Comparison of ENCODE assay signal across 1 cellular context in genomic region chr10:70352401-70353097, GRCh38.
TF ChIP-seq lines count a peak whose summit lies in the region.

No MANE protein-coding gene starts in this region.

TF ChIP-seq in HepG2, 621 proteins besides CTCF, POLR2A, EP300 and RAD21 (continued from another document and continues in another):
- TF ChIP-seq, protein P1, sequence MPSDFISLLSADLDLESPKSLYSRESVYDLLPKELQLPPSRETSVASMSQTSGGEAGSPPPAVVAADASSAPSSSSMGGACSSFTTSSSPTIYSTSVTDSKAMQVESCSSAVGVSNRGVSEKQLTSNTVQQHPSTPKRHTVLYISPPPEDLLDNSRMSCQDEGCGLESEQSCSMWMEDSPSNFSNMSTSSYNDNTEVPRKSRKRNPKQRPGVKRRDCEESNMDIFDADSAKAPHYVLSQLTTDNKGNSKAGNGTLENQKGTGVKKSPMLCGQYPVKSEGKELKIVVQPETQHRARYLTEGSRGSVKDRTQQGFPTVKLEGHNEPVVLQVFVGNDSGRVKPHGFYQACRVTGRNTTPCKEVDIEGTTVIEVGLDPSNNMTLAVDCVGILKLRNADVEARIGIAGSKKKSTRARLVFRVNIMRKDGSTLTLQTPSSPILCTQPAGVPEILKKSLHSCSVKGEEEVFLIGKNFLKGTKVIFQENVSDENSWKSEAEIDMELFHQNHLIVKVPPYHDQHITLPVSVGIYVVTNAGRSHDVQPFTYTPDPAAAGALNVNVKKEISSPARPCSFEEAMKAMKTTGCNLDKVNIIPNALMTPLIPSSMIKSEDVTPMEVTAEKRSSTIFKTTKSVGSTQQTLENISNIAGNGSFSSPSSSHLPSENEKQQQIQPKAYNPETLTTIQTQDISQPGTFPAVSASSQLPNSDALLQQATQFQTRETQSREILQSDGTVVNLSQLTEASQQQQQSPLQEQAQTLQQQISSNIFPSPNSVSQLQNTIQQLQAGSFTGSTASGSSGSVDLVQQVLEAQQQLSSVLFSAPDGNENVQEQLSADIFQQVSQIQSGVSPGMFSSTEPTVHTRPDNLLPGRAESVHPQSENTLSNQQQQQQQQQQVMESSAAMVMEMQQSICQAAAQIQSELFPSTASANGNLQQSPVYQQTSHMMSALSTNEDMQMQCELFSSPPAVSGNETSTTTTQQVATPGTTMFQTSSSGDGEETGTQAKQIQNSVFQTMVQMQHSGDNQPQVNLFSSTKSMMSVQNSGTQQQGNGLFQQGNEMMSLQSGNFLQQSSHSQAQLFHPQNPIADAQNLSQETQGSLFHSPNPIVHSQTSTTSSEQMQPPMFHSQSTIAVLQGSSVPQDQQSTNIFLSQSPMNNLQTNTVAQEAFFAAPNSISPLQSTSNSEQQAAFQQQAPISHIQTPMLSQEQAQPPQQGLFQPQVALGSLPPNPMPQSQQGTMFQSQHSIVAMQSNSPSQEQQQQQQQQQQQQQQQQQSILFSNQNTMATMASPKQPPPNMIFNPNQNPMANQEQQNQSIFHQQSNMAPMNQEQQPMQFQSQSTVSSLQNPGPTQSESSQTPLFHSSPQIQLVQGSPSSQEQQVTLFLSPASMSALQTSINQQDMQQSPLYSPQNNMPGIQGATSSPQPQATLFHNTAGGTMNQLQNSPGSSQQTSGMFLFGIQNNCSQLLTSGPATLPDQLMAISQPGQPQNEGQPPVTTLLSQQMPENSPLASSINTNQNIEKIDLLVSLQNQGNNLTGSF (CRISPR knock-in tag; IDR thresholded peaks at IDR 0.05): no peak
- no peak for TF ChIP-seq ZNF792 (CRISPR knock-in tag; IDR thresholded peaks at IDR 0.05)
- TF ChIP-seq ZNF543 (CRISPR knock-in tag; IDR thresholded peaks at IDR 0.05): 0 out of 2 replicates have a peak, but pooled peaks have one; percentile 25
- no peak for TF ChIP-seq FOXC1 (CRISPR knock-in tag; IDR thresholded peaks at IDR 0.05; ENCODE audit: borderline replicate concordance)
- TF ChIP-seq E2F2 (CRISPR knock-in tag; IDR thresholded peaks at IDR 0.05; ENCODE audit: borderline replicate concordance): no peak
- TF ChIP-seq ZBTB7B (CRISPR knock-in tag; IDR thresholded peaks at IDR 0.05): peak; percentile 53; the same call in 1 of the 2 replicates
- TF ChIP-seq, protein P2, sequence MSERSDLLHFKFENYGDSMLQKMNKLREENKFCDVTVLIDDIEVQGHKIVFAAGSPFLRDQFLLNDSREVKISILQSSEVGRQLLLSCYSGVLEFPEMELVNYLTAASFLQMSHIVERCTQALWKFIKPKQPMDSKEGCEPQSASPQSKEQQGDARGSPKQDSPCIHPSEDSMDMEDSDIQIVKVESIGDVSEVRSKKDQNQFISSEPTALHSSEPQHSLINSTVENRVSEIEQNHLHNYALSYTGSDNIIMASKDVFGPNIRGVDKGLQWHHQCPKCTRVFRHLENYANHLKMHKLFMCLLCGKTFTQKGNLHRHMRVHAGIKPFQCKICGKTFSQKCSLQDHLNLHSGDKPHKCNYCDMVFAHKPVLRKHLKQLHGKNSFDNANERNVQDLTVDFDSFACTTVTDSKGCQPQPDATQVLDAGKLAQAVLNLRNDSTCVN (CRISPR knock-in tag; IDR thresholded peaks at IDR 0.05; ENCODE audit: borderline replicate concordance): no peak
- TF ChIP-seq ZNF441 (CRISPR knock-in tag; IDR thresholded peaks at IDR 0.05; ENCODE audit: borderline replicate concordance): no peak; the same call in 1 of the 2 replicates
- TF ChIP-seq ZNF710 (CRISPR knock-in tag; IDR thresholded peaks at IDR 0.05; ENCODE audit: borderline replicate concordance): peak; percentile 34; the same call in 1 of the 2 replicates
- no peak for TF ChIP-seq ZNF484 (CRISPR knock-in tag; IDR thresholded peaks at IDR 0.05; ENCODE audit: borderline replicate concordance, low read depth)
- peak; percentile 61; the same call in 1 of the 2 replicates for TF ChIP-seq ZNF609 (CRISPR knock-in tag; IDR thresholded peaks at IDR 0.05; ENCODE audit: borderline replicate concordance)
- TF ChIP-seq NCOA2 (CRISPR knock-in tag; IDR thresholded peaks at IDR 0.05): peak; percentile 85
- TF ChIP-seq, protein P3, sequence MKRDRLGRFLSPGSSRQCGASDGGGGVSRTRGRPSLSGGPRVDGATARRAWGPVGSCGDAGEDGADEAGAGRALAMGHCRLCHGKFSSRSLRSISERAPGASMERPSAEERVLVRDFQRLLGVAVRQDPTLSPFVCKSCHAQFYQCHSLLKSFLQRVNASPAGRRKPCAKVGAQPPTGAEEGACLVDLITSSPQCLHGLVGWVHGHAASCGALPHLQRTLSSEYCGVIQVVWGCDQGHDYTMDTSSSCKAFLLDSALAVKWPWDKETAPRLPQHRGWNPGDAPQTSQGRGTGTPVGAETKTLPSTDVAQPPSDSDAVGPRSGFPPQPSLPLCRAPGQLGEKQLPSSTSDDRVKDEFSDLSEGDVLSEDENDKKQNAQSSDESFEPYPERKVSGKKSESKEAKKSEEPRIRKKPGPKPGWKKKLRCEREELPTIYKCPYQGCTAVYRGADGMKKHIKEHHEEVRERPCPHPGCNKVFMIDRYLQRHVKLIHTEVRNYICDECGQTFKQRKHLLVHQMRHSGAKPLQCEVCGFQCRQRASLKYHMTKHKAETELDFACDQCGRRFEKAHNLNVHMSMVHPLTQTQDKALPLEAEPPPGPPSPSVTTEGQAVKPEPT (CRISPR knock-in tag; IDR thresholded peaks at IDR 0.05; ENCODE audit: low read depth): no peak
- peak; percentile 56 for TF ChIP-seq ZMYM4 (CRISPR knock-in tag; IDR thresholded peaks at IDR 0.05)
- no peak for TF ChIP-seq HOXA7 (CRISPR knock-in tag; IDR thresholded peaks at IDR 0.05)
- peak; percentile 53; the same call in 1 of the 2 replicates for TF ChIP-seq TFAP4 (IDR thresholded peaks at IDR 0.05; ENCODE audit: borderline replicate concordance, low read depth)
- TF ChIP-seq HMG20A (CRISPR knock-in tag; IDR thresholded peaks at IDR 0.05; ENCODE audit: borderline replicate concordance): peak; percentile 39; the same call in 1 of the 2 replicates
- TF ChIP-seq HOXA3 (CRISPR knock-in tag; IDR thresholded peaks at IDR 0.05): peak; percentile 54; the same call in 1 of the 2 replicates
- no peak for TF ChIP-seq ZKSCAN1 (IDR thresholded peaks at IDR 0.05; ENCODE audit: low read length)
- TF ChIP-seq SMAD3 (CRISPR knock-in tag; IDR thresholded peaks at IDR 0.05): peak; percentile 64; the same call in 1 of the 2 replicates
- peak; percentile 47; the same call in 1 of the 2 replicates for TF ChIP-seq KDM5A (IDR thresholded peaks at IDR 0.05; ENCODE audit: borderline replicate concordance, low read length)
- TF ChIP-seq CBX1 (IDR thresholded peaks at IDR 0.05; ENCODE audit: low read depth): no peak
- TF ChIP-seq ETV6 (CRISPR knock-in tag; conservative IDR thresholded peaks at IDR 0.05): no peak
- TF ChIP-seq KLF16 (CRISPR knock-in tag; IDR thresholded peaks at IDR 0.05): peak in 1 of 2 experiments; percentile 38; a peak in 1 of 4 replicates
- TF ChIP-seq NFATC3 (CRISPR knock-in tag; IDR thresholded peaks at IDR 0.05): no peak
- TF ChIP-seq ZNF879 (CRISPR knock-in tag; IDR thresholded peaks at IDR 0.05): no peak
- TF ChIP-seq ONECUT2 (CRISPR knock-in tag; IDR thresholded peaks at IDR 0.05): peak; percentile 50; the same call in 1 of the 2 replicates
- TF ChIP-seq, protein P4, sequence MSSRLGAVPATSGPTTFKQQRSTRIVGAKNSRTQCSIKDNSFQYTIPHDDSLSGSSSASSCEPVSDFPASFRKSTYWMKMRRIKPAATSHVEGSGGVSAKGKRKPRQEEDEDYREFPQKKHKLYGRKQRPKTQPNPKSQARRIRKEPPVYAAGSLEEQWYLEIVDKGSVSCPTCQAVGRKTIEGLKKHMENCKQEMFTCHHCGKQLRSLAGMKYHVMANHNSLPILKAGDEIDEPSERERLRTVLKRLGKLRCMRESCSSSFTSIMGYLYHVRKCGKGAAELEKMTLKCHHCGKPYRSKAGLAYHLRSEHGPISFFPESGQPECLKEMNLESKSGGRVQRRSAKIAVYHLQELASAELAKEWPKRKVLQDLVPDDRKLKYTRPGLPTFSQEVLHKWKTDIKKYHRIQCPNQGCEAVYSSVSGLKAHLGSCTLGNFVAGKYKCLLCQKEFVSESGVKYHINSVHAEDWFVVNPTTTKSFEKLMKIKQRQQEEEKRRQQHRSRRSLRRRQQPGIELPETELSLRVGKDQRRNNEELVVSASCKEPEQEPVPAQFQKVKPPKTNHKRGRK (CRISPR knock-in tag; IDR thresholded peaks at IDR 0.05): no peak
- peak; percentile 92 for TF ChIP-seq KDM6A (CRISPR knock-in tag; IDR thresholded peaks at IDR 0.05; ENCODE audit: low read depth)
- TF ChIP-seq PAF1 (CRISPR knock-in tag; IDR thresholded peaks at IDR 0.05): no peak
- TF ChIP-seq RARA (CRISPR knock-in tag; IDR thresholded peaks at IDR 0.05): peak; percentile 55; the same call in 1 of the 2 replicates
- TF ChIP-seq, protein P5, sequence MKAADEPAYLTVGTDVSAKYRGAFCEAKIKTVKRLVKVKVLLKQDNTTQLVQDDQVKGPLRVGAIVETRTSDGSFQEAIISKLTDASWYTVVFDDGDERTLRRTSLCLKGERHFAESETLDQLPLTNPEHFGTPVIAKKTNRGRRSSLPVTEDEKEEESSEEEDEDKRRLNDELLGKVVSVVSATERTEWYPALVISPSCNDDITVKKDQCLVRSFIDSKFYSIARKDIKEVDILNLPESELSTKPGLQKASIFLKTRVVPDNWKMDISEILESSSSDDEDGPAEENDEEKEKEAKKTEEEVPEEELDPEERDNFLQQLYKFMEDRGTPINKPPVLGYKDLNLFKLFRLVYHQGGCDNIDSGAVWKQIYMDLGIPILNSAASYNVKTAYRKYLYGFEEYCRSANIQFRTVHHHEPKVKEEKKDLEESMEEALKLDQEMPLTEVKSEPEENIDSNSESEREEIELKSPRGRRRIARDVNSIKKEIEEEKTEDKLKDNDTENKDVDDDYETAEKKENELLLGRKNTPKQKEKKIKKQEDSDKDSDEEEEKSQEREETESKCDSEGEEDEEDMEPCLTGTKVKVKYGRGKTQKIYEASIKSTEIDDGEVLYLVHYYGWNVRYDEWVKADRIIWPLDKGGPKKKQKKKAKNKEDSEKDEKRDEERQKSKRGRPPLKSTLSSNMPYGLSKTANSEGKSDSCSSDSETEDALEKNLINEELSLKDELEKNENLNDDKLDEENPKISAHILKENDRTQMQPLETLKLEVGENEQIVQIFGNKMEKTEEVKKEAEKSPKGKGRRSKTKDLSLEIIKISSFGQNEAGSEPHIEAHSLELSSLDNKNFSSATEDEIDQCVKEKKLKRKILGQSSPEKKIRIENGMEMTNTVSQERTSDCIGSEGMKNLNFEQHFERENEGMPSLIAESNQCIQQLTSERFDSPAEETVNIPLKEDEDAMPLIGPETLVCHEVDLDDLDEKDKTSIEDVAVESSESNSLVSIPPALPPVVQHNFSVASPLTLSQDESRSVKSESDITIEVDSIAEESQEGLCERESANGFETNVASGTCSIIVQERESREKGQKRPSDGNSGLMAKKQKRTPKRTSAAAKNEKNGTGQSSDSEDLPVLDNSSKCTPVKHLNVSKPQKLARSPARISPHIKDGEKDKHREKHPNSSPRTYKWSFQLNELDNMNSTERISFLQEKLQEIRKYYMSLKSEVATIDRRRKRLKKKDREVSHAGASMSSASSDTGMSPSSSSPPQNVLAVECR (CRISPR knock-in tag; IDR thresholded peaks at IDR 0.05; ENCODE audit: borderline replicate concordance): no peak; the same call in 1 of the 2 replicates
